Comparison of ENCODE assay signal across 12 cellular contexts in genomic region chr21:41868062-41868710, GRCh38.
DNase-seq lines count a peak whose midpoint lies in the region; ATAC-seq lines count a peak whose summit lies in the region.
"Had no signal": no experiment of that assay in that cellular context is flagged by ENCODE, and none has a peak within 500 bp of the region (broad histone marks: within the 10 kb centered on the region; RNA-seq: fewer than 3 reads in every experiment).

No MANE protein-coding gene starts in this region.

- H3K9me3 ChIP-seq in SK-N-MC (ENCODE audit: low read depth, low read length): no peaks in the 10 kb centered on the region

- ATAC-seq in GM19397 (IDR thresholded peaks at IDR 0.05; ENCODE audit: unreplicated experiment) (peak; percentile 57), HG03045 (IDR thresholded peaks at IDR 0.05; ENCODE audit: unreplicated experiment) (peak; percentile 47)

- 0 out of 2 replicates have a peak overlapping the region, but pooled peaks have one; percentile 15 for H3K4me3 ChIP-seq in SK-N-MC
- H3K4me3 ChIP-seq: cardiac muscle cell had no signal

- no peaks in the 10 kb centered on the region for H3K36me3 ChIP-seq in SK-N-MC (ENCODE audit: insufficient read depth, low read length)
- H3K36me3 ChIP-seq: cardiac muscle cell had no signal

- no peak overlapping the region for H3K9ac ChIP-seq in SK-N-MC (ENCODE audit: insufficient read length)

- DNase-seq in GM04504 (ENCODE audit: low read depth) (peak; percentile 40), SK-N-MC (ENCODE audit: low read depth, low spot score) (no peak), superior temporal gyrus (ENCODE audit: extremely low spot score) (no peak), globus pallidus (ENCODE audit: low spot score) (no peak), NCI-H226 (no peak)
- DNase-seq in stimulated activated CD4-positive, alpha-beta T cell treated with anti-CD3 and anti-CD28 coated beads, Interleukin-4, amount 100 ng/mL, for 4 hours: no peak
- DNase-seq: activated CD4-positive, alpha-beta T cell treated with anti-CD3 and anti-CD28 coated beads for 4 hours; CD4-positive, CD25-positive, alpha-beta regulatory T cell had no signal

- 0 out of 2 replicates have a peak overlapping the region, but pooled peaks have one; percentile 19 for H3K27ac ChIP-seq in SK-N-MC
- H3K27ac ChIP-seq: cardiac muscle cell, HL-60 had no signal
